2 cellular contexts compared by ENCODE assay signal in the genomic region with DNA sequence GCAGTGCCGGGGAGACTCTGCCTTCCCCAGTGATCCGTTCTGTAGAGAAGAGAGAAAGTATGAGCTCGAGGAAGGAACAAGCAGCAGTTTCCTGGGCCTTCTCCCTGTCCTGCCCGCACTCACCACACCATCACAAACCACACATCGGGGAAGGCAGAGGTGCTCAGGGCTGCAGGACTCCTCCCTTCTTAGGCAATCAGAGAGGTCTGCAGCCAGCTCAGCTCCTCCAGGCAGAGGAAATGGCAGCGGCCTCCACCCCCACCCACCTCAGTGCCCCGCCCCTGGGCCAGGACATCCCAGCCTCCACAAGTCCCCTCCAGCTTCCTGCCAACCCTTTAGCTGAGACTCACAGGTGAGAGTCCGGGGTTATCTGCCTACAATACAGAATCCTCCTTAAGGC.
TF ChIP-seq lines count a peak whose summit lies in the region.

No MANE protein-coding gene starts in this region.

TF ChIP-seq in SK-N-SH, 30 proteins besides CTCF, POLR2A, EP300 and RAD21 (continued from another document):
- TF ChIP-seq, protein P1, sequence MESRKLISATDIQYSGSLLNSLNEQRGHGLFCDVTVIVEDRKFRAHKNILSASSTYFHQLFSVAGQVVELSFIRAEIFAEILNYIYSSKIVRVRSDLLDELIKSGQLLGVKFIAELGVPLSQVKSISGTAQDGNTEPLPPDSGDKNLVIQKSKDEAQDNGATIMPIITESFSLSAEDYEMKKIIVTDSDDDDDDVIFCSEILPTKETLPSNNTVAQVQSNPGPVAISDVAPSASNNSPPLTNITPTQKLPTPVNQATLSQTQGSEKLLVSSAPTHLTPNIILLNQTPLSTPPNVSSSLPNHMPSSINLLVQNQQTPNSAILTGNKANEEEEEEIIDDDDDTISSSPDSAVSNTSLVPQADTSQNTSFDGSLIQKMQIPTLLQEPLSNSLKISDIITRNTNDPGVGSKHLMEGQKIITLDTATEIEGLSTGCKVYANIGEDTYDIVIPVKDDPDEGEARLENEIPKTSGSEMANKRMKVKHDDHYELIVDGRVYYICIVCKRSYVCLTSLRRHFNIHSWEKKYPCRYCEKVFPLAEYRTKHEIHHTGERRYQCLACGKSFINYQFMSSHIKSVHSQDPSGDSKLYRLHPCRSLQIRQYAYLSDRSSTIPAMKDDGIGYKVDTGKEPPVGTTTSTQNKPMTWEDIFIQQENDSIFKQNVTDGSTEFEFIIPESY (IDR thresholded peaks at IDR 0.05; ENCODE audit: borderline replicate concordance, low read depth): no peak
- TF ChIP-seq NRF1 (IDR thresholded peaks at IDR 0.05; ENCODE audit: low read depth, low read length) (no peak), FOXJ3 (CRISPR knock-in tag; IDR thresholded peaks at IDR 0.05) (no peak), YY1 (IDR thresholded peaks at IDR 0.05; ENCODE audit: low read depth) (no peak), TCF12 (IDR thresholded peaks at IDR 0.05) (no peak), JUND (IDR thresholded peaks at IDR 0.05) (no peak), FOXM1 (IDR thresholded peaks at IDR 0.05; ENCODE audit: low read depth) (no peak), GABPA (IDR thresholded peaks at IDR 0.05; ENCODE audit: low read depth) (no peak), GATA2 (CRISPR knock-in tag; IDR thresholded peaks at IDR 0.05) (no peak)
- TF ChIP-seq, protein P2, sequence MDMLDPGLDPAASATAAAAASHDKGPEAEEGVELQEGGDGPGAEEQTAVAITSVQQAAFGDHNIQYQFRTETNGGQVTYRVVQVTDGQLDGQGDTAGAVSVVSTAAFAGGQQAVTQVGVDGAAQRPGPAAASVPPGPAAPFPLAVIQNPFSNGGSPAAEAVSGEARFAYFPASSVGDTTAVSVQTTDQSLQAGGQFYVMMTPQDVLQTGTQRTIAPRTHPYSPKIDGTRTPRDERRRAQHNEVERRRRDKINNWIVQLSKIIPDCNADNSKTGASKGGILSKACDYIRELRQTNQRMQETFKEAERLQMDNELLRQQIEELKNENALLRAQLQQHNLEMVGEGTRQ (IDR thresholded peaks at IDR 0.05; ENCODE audit: borderline replicate concordance, low read depth, low read length): no peak
- TF ChIP-seq, protein P3, sequence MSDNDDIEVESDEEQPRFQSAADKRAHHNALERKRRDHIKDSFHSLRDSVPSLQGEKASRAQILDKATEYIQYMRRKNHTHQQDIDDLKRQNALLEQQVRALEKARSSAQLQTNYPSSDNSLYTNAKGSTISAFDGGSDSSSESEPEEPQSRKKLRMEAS (IDR thresholded peaks at IDR 0.05; ENCODE audit: low read depth): no peak

TF ChIP-seq in SK-N-SH treated with all-trans-retinoic acid at 6 μM for 48 hours, 23 proteins besides CTCF, POLR2A, EP300 and RAD21 (continued from another document):
- no peak for TF ChIP-seq ZNF565 (CRISPR knock-in tag; conservative IDR thresholded peaks at IDR 0.05; ENCODE audit: low read depth)
- no peak for TF ChIP-seq RARB (CRISPR knock-in tag; IDR thresholded peaks at IDR 0.05)
- no peak for TF ChIP-seq ZFP30 (CRISPR knock-in tag; IDR thresholded peaks at IDR 0.05)
- no peak for TF ChIP-seq TCF4 (CRISPR knock-in tag; IDR thresholded peaks at IDR 0.05; ENCODE audit: borderline replicate concordance)
- no peak for TF ChIP-seq PPARA (CRISPR knock-in tag; IDR thresholded peaks at IDR 0.05; ENCODE audit: borderline replicate concordance)
- TF ChIP-seq ZFP3 (CRISPR knock-in tag; IDR thresholded peaks at IDR 0.05): no peak
- TF ChIP-seq SNAI2 (CRISPR knock-in tag; IDR thresholded peaks at IDR 0.05): no peak
- TF ChIP-seq, protein P4, sequence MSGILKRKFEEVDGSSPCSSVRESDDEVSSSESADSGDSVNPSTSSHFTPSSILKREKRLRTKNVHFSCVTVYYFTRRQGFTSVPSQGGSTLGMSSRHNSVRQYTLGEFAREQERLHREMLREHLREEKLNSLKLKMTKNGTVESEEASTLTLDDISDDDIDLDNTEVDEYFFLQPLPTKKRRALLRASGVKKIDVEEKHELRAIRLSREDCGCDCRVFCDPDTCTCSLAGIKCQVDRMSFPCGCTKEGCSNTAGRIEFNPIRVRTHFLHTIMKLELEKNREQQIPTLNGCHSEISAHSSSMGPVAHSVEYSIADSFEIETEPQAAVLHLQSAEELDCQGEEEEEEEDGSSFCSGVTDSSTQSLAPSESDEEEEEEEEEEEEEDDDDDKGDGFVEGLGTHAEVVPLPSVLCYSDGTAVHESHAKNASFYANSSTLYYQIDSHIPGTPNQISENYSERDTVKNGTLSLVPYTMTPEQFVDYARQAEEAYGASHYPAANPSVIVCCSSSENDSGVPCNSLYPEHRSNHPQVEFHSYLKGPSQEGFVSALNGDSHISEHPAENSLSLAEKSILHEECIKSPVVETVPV (CRISPR knock-in tag; IDR thresholded peaks at IDR 0.05): no peak
- no peak for TF ChIP-seq ZC3H10 (CRISPR knock-in tag; IDR thresholded peaks at IDR 0.05)
- TF ChIP-seq, protein P5, sequence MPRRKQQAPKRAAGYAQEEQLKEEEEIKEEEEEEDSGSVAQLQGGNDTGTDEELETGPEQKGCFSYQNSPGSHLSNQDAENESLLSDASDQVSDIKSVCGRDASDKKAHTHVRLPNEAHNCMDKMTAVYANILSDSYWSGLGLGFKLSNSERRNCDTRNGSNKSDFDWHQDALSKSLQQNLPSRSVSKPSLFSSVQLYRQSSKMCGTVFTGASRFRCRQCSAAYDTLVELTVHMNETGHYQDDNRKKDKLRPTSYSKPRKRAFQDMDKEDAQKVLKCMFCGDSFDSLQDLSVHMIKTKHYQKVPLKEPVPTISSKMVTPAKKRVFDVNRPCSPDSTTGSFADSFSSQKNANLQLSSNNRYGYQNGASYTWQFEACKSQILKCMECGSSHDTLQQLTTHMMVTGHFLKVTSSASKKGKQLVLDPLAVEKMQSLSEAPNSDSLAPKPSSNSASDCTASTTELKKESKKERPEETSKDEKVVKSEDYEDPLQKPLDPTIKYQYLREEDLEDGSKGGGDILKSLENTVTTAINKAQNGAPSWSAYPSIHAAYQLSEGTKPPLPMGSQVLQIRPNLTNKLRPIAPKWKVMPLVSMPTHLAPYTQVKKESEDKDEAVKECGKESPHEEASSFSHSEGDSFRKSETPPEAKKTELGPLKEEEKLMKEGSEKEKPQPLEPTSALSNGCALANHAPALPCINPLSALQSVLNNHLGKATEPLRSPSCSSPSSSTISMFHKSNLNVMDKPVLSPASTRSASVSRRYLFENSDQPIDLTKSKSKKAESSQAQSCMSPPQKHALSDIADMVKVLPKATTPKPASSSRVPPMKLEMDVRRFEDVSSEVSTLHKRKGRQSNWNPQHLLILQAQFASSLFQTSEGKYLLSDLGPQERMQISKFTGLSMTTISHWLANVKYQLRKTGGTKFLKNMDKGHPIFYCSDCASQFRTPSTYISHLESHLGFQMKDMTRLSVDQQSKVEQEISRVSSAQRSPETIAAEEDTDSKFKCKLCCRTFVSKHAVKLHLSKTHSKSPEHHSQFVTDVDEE (CRISPR knock-in tag; IDR thresholded peaks at IDR 0.05): no peak
- no peak for TF ChIP-seq ESRRG (CRISPR knock-in tag; IDR thresholded peaks at IDR 0.05)
- TF ChIP-seq OSR1 (CRISPR knock-in tag; IDR thresholded peaks at IDR 0.05): no peak
- TF ChIP-seq ISL1 (CRISPR knock-in tag; IDR thresholded peaks at IDR 0.05): no peak
- TF ChIP-seq GLIS3 (CRISPR knock-in tag; IDR thresholded peaks at IDR 0.05): no peak
